12 cellular contexts compared by ENCODE assay signal in the genomic region with DNA sequence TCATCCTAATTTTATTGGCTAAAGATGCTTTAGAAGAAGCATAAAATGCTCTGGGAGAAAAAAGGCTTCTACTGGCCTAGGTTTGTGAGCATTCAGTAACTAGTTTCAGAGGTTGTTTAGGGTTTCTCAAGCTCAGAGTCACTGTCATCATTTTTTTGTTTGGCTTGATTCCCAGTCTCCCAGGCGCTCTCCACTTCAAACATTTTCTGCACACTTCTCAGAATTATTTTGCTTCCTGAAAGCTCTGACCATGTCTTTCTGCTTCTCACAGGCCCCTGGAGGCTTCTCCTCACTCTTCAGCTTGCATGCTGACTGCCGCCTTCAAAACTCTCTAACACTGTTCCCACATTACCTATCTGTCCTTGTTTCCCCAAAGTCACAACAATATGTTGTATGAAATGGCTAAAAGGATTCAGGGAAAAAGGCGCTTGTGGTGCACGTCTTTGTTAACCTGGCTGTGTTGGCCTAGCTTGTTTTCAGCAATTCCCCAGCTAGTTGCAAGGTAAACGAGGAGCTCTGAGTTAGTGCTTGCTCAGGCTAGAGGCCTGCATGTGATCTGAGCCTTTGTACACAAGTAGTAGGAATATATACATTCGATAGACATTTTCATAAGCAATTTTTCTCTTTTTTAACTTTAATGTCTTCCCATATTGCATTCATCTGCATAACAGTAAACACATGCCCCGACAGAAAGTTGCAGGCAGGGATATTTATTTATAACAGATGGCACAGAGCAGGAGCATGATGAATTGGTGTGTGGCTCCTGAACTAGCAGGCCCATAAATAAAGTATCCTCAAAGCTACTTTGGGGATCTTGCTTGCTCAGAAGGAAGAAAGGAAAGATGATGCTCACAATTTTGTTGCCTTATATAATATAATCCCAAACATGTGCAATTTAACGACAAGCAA.
DNase-seq lines count a peak whose midpoint lies in the region; ATAC-seq and TF ChIP-seq lines count a peak whose summit lies in the region.
"Had no signal": no experiment of that assay in that cellular context is flagged by ENCODE, and none has a peak within 500 bp of the region (broad histone marks: within the 10 kb centered on the region; RNA-seq: fewer than 3 reads in every experiment).

No MANE protein-coding gene starts in this region.

- H3K9me3 Mint-ChIP-seq in activated naive CD4-positive, alpha-beta T cell treated with anti-CD3 and anti-CD28 coated beads, Interleukin-2, amount 50 U/mL, for 24 hours = no peaks in the 10 kb centered on the region
- H3K9me3 Mint-ChIP-seq in progenitor cell of endocrine pancreas (ENCODE audit: low read depth) (no peaks in the 10 kb centered on the region), T-cell (no peaks in the 10 kb centered on the region)
- H3K9me3 Mint-ChIP-seq in activated T-helper 1 cell treated with anti-CD3 and anti-CD28 coated beads, Interleukin-12 subunit alpha, Interleukin-12 subunit beta, Interleukin-2, Interleukin-4 antibody, amounts not matched to agents 30 ng/mL and 10 ng/mL and 1 ng/mL, durations not matched to agents 14 hours and 24 hours and 36 hours = no peaks in the 10 kb centered on the region
- H3K9me3 Mint-ChIP-seq: neural crest cell had no signal

- ATAC-seq in T-cell (replicated peaks in 1 of 4) = no peak

- intact Hi-C loops in left ventricle myocardium inferior (cut with micrococcal nuclease) = no loop called here
- intact Hi-C loops in activated T-helper 1 cell treated with anti-CD3 and anti-CD28 coated beads, Interleukin-12 subunit alpha, Interleukin-12 subunit beta, Interleukin-2, Interleukin-4 antibody, amounts not matched to agents 30 ng/mL and 10 ng/mL and 1 ng/mL, durations not matched to agents 14 hours and 24 hours and 36 hours (cut with micrococcal nuclease) = loop anchor here (5.0 to 10.0 kb wide), 2 partner anchors 128 to 900 kb away; partner anchors contain the start of genes CDIN1 and DPH6

- no peak overlapping the region for H3K4me3 ChIP-seq in left ventricle myocardium inferior

- H3K4me1 Mint-ChIP-seq in activated naive CD4-positive, alpha-beta T cell treated with anti-CD3 and anti-CD28 coated beads, Interleukin-2, amount 50 U/mL, for 24 hours = peaks cover 11% of the 10 kb centered on the region
- H3K4me1 Mint-ChIP-seq in progenitor cell of endocrine pancreas (ENCODE audit: low read depth) (peaks cover 23% of the 10 kb centered on the region), T-cell (peaks cover 7 to 13% (median 9%) of the 10 kb centered on the region in 3 donors)
- H3K4me1 Mint-ChIP-seq in activated T-helper 1 cell treated with anti-CD3 and anti-CD28 coated beads, Interleukin-12 subunit alpha, Interleukin-12 subunit beta, Interleukin-2, Interleukin-4 antibody, amounts not matched to agents 30 ng/mL and 10 ng/mL and 1 ng/mL, durations not matched to agents 14 hours and 24 hours and 36 hours (ENCODE audit: low read depth) = peaks cover 13% of the 10 kb centered on the region
- H3K4me1 Mint-ChIP-seq: neural crest cell had no signal

- peaks cover 61% of the 10 kb centered on the region for H3K4me1 ChIP-seq in left ventricle myocardium inferior

- POLR2A ChIA-PET in T-cell (lab: Charles Lee) = no interaction called here

- no peaks in the 10 kb centered on the region for H3K27me3 Mint-ChIP-seq in activated naive CD4-positive, alpha-beta T cell treated with anti-CD3 and anti-CD28 coated beads, Interleukin-2, amount 50 U/mL, for 24 hours
- H3K27me3 Mint-ChIP-seq in progenitor cell of endocrine pancreas (no peaks in the 10 kb centered on the region), T-cell (peaks cover 3 to 12% of the 10 kb centered on the region in 2 donors)
- peaks cover 3% of the 10 kb centered on the region for H3K27me3 Mint-ChIP-seq in activated T-helper 1 cell treated with anti-CD3 and anti-CD28 coated beads, Interleukin-12 subunit alpha, Interleukin-12 subunit beta, Interleukin-2, Interleukin-4 antibody, amounts not matched to agents 30 ng/mL and 10 ng/mL and 1 ng/mL, durations not matched to agents 14 hours and 24 hours and 36 hours (ENCODE audit: insufficient read depth)

- no peaks in the 10 kb centered on the region for H3K36me3 ChIP-seq in left ventricle myocardium inferior

- no peaks in the 10 kb centered on the region for H3K9me3 ChIP-seq in left ventricle myocardium inferior (replicated peaks)

- H3K27ac Mint-ChIP-seq in activated naive CD4-positive, alpha-beta T cell treated with anti-CD3 and anti-CD28 coated beads, Interleukin-2, amount 50 U/mL, for 24 hours = peak overlapping the region; percentile 23
- H3K27ac Mint-ChIP-seq in progenitor cell of endocrine pancreas = no peak overlapping the region
- peak overlapping the region in 1 of 2 donors; percentile 34 for H3K27ac Mint-ChIP-seq in T-cell
- H3K27ac Mint-ChIP-seq in activated T-helper 1 cell treated with anti-CD3 and anti-CD28 coated beads, Interleukin-12 subunit alpha, Interleukin-12 subunit beta, Interleukin-2, Interleukin-4 antibody, amounts not matched to agents 30 ng/mL and 10 ng/mL and 1 ng/mL, durations not matched to agents 14 hours and 24 hours and 36 hours = no peak overlapping the region

- H3K27ac ChIP-seq in VCaP = peak overlapping the region; percentile 62
- H3K27ac ChIP-seq in left ventricle myocardium inferior (replicated peaks) = peak overlapping the region; percentile 76

- DNase-seq in activated naive CD4-positive, alpha-beta T cell (lab: John Stamatoyannopoulos, UW) = no peak
- no peak for DNase-seq in left ventricle myocardium inferior
- DNase-seq in ureter (ENCODE audit: low spot score) = peak; percentile 43
- DNase-seq in progenitor cell of endocrine pancreas (ENCODE audit: low spot score, unreplicated experiment) = no peak
- DNase-seq in T-cell = no peak
- no peak for DNase-seq in activated T-helper 1 cell treated with anti-CD3 and anti-CD28 coated beads, Interleukin-12 subunit alpha, Interleukin-12 subunit beta, Interleukin-2, Interleukin-4 antibody, amounts not matched to agents 30 ng/mL and 10 ng/mL and 1 ng/mL, durations not matched to agents 14 hours and 24 hours and 36 hours (ENCODE audit: low spot score)
- DNase-seq: activated naive CD4-positive, alpha-beta T cell treated with anti-CD3 and anti-CD28 coated beads, Interleukin-2, amount 50 U/mL, for 16 hours; C1 segment of cervical spinal cord; foreskin melanocyte had no signal

- CTCF ChIA-PET in T-cell (lab: Charles Lee) = no interaction called here

- no peaks in the 10 kb centered on the region for H3K36me3 Mint-ChIP-seq in activated naive CD4-positive, alpha-beta T cell treated with anti-CD3 and anti-CD28 coated beads, Interleukin-2, amount 50 U/mL, for 24 hours
- no peaks in the 10 kb centered on the region for H3K36me3 Mint-ChIP-seq in progenitor cell of endocrine pancreas (ENCODE audit: insufficient read depth)
- no peaks in the 10 kb centered on the region for H3K36me3 Mint-ChIP-seq in T-cell
- H3K36me3 Mint-ChIP-seq in activated T-helper 1 cell treated with anti-CD3 and anti-CD28 coated beads, Interleukin-12 subunit alpha, Interleukin-12 subunit beta, Interleukin-2, Interleukin-4 antibody, amounts not matched to agents 30 ng/mL and 10 ng/mL and 1 ng/mL, durations not matched to agents 14 hours and 24 hours and 36 hours (ENCODE audit: low read depth) = no peaks in the 10 kb centered on the region

- TF ChIP-seq CTCF in VCaP (conservative IDR thresholded peaks at IDR 0.05) (no peak), left ventricle myocardium inferior (IDR thresholded peaks at IDR 0.05; ENCODE audit: borderline replicate concordance) (no peak), progenitor cell of endocrine pancreas (IDR thresholded peaks at IDR 0.05; ENCODE audit: unreplicated experiment) (no peak)

- H3K4me3 Mint-ChIP-seq in activated naive CD4-positive, alpha-beta T cell treated with anti-CD3 and anti-CD28 coated beads, Interleukin-2, amount 50 U/mL, for 24 hours = no peak overlapping the region
- H3K4me3 Mint-ChIP-seq in progenitor cell of endocrine pancreas (ENCODE audit: low read depth) (no peak overlapping the region), T-cell (no peak overlapping the region)
- H3K4me3 Mint-ChIP-seq in activated T-helper 1 cell treated with anti-CD3 and anti-CD28 coated beads, Interleukin-12 subunit alpha, Interleukin-12 subunit beta, Interleukin-2, Interleukin-4 antibody, amounts not matched to agents 30 ng/mL and 10 ng/mL and 1 ng/mL, durations not matched to agents 14 hours and 24 hours and 36 hours = no peak overlapping the region
- H3K4me3 Mint-ChIP-seq: neural crest cell had no signal

- no peaks in the 10 kb centered on the region for H3K27me3 ChIP-seq in left ventricle myocardium inferior (ENCODE audit: low read depth)
